In the genomic region with DNA sequence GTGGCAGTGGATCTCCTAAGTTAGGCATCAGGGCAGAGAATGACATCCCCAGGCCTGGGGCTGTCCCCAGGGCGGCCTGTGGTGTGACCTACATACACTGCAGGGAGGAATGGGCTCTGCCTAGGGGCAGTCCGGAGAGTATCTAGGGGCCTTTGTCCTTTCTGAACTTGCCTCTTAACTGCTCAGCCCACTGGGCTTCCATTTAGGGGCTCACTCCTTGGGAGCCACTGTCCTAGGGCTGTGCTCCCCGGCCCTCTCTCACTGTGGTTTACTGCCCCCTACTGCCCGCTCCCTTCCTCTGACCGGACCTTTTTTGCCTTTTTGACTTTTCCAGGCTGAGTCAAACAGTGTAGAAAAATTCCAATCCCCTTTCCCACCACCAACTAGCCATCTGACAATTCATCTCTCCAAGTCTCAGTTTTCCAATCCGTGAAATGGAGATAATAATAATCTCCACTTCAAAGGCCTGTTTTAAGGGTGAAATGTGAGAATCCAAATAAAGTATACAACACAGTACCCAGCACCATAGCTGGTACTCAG, we compare ENCODE assay signal across 1 cellular context.
A peak's percentile ranks its signal among the peaks of the same experiment; 100 is the strongest.
TF ChIP-seq lines count a peak whose summit lies in the region.

No MANE protein-coding gene starts in this region.

TF ChIP-seq in HepG2, 621 proteins besides CTCF, POLR2A, EP300 and RAD21 (continued from another document and continues in another):
- TF ChIP-seq, protein P1, sequence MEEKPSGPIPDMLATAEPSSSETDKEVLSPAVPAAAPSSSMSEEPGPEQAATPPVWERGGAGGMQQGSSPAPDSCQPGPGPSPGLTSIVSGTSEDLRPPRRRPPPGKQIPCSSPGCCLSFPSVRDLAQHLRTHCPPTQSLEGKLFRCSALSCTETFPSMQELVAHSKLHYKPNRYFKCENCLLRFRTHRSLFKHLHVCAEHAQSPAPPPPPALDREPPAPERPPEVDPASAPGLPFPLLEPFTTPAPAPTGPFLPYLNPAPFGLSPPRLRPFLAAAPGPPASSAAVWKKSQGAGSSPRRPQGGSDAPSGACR (CRISPR knock-in tag; IDR thresholded peaks at IDR 0.05) = no peak
- TF ChIP-seq SIX1 (CRISPR knock-in tag; IDR thresholded peaks at IDR 0.05; ENCODE audit: borderline replicate concordance) (no peak), ZNF205 (CRISPR knock-in tag; IDR thresholded peaks at IDR 0.05) (0 out of 2 replicates have a peak, but pooled peaks have one; percentile 34), SALL1 (CRISPR knock-in tag; IDR thresholded peaks at IDR 0.05) (0 out of 2 replicates have a peak, but pooled peaks have one; percentile 37), ZNF12 (CRISPR knock-in tag; IDR thresholded peaks at IDR 0.05) (no peak), ZBTB38 (CRISPR knock-in tag; IDR thresholded peaks at IDR 0.05) (no peak), CBX2 (IDR thresholded peaks at IDR 0.05; ENCODE audit: low read depth, low read length) (no peak), CBX2 (CRISPR knock-in tag; IDR thresholded peaks at IDR 0.05; ENCODE audit: low read depth) (0 out of 2 replicates have a peak, but pooled peaks have one; percentile 58), ZNF776 (CRISPR knock-in tag; IDR thresholded peaks at IDR 0.05) (no peak), HES4 (CRISPR knock-in tag; IDR thresholded peaks at IDR 0.05; ENCODE audit: borderline replicate concordance) (0 out of 2 replicates have a peak, but pooled peaks have one; percentile 36), SUZ12 (IDR thresholded peaks at IDR 0.05; ENCODE audit: low read depth, low read length) (no peak), FOSL2 (CRISPR knock-in tag; IDR thresholded peaks at IDR 0.05) (peak; percentile 73), ZNF619 (CRISPR knock-in tag; IDR thresholded peaks at IDR 0.05) (no peak), MAFK (conservative IDR thresholded peaks at IDR 0.05 in 1 of 2, IDR thresholded peaks at IDR 0.05 in 1 of 2; ENCODE audit: low read length in 2 of 2) (peak in 1 of 2 experiments; percentile 11; a peak in 1 of 4 replicates), XRCC5 (optimal IDR thresholded peaks at IDR 0.05; ENCODE audit: low read length) (peak; percentile 46), ZNF362 (CRISPR knock-in tag; IDR thresholded peaks at IDR 0.05; ENCODE audit: borderline replicate concordance) (no peak; the same call in 1 of the 2 replicates), RARA (CRISPR knock-in tag; IDR thresholded peaks at IDR 0.05) (0 out of 2 replicates have a peak, but pooled peaks have one; percentile 8), ZNF687 (CRISPR knock-in tag; IDR thresholded peaks at IDR 0.05) (0 out of 2 replicates have a peak, but pooled peaks have one; percentile 24), KMT2A (CRISPR knock-in tag; IDR thresholded peaks at IDR 0.05) (0 out of 2 replicates have a peak, but pooled peaks have one; percentile 22), ZNF768 (CRISPR knock-in tag; IDR thresholded peaks at IDR 0.05) (no peak), TEAD3 (CRISPR knock-in tag; optimal IDR thresholded peaks at IDR 0.05; ENCODE audit: borderline replicate concordance) (peak; percentile 13), ZNF772 (CRISPR knock-in tag; IDR thresholded peaks at IDR 0.05) (no peak), WIZ (CRISPR knock-in tag; IDR thresholded peaks at IDR 0.05) (0 out of 2 replicates have a peak, but pooled peaks have one; percentile 61), RFXANK (CRISPR knock-in tag; IDR thresholded peaks at IDR 0.05) (no peak), NFIB (CRISPR knock-in tag; IDR thresholded peaks at IDR 0.05; ENCODE audit: borderline replicate concordance) (no peak), SRY (CRISPR knock-in tag; IDR thresholded peaks at IDR 0.05) (no peak), ZNF569 (CRISPR knock-in tag; IDR thresholded peaks at IDR 0.05; ENCODE audit: borderline replicate concordance) (no peak), ZNF296 (CRISPR knock-in tag; conservative IDR thresholded peaks at IDR 0.05) (no peak), ZNF224 (CRISPR knock-in tag; IDR thresholded peaks at IDR 0.05) (peak; percentile 49; the same call in 1 of the 2 replicates), SSRP1 (CRISPR knock-in tag; IDR thresholded peaks at IDR 0.05) (no peak), ZNF24 (IDR thresholded peaks at IDR 0.05) (0 out of 2 replicates have a peak, but pooled peaks have one; percentile 21), SMC3 (IDR thresholded peaks at IDR 0.05; ENCODE audit: low read length) (peak; percentile 90), ZNF574 (CRISPR knock-in tag; IDR thresholded peaks at IDR 0.05) (peak; percentile 38; the same call in 1 of the 2 replicates), ZNF3 (CRISPR knock-in tag; IDR thresholded peaks at IDR 0.05) (peak; percentile 88), ZBTB7A (CRISPR knock-in tag; IDR thresholded peaks at IDR 0.05) (no peak), TFAP4 (IDR thresholded peaks at IDR 0.05; ENCODE audit: borderline replicate concordance, low read depth) (no peak), LCORL (IDR thresholded peaks at IDR 0.05) (no peak), LCORL (CRISPR knock-in tag; IDR thresholded peaks at IDR 0.05) (peak; percentile 70), ZNF724P (CRISPR knock-in tag; IDR thresholded peaks at IDR 0.05; ENCODE audit: borderline replicate concordance) (0 out of 2 replicates have a peak, but pooled peaks have one; percentile 35), CBX5 (CRISPR knock-in tag; IDR thresholded peaks at IDR 0.05; ENCODE audit: borderline replicate concordance) (no peak), NR2F2 (IDR thresholded peaks at IDR 0.05; ENCODE audit: borderline replicate concordance, low read depth) (peak; percentile 22; the same call in 1 of the 2 replicates), ETV5 (CRISPR knock-in tag; IDR thresholded peaks at IDR 0.05; ENCODE audit: borderline replicate concordance) (no peak), IRF2 (CRISPR knock-in tag; IDR thresholded peaks at IDR 0.05) (0 out of 2 replicates have a peak, but pooled peaks have one; percentile 26), NFYB (CRISPR knock-in tag; IDR thresholded peaks at IDR 0.05) (no peak), RCOR2 (CRISPR knock-in tag; IDR thresholded peaks at IDR 0.05) (peak; percentile 79), SALL2 (CRISPR knock-in tag; IDR thresholded peaks at IDR 0.05) (0 out of 2 replicates have a peak, but pooled peaks have one; percentile 26), ZNF597 (CRISPR knock-in tag; IDR thresholded peaks at IDR 0.05) (no peak), ISX (CRISPR knock-in tag; conservative IDR thresholded peaks at IDR 0.05) (0 out of 2 replicates have a peak, but pooled peaks have one; percentile 50), STAG1 (CRISPR knock-in tag; IDR thresholded peaks at IDR 0.05) (peak; percentile 92), ZNF260 (CRISPR knock-in tag; IDR thresholded peaks at IDR 0.05; ENCODE audit: borderline replicate concordance, low read depth) (no peak)
- TF ChIP-seq, protein P2, sequence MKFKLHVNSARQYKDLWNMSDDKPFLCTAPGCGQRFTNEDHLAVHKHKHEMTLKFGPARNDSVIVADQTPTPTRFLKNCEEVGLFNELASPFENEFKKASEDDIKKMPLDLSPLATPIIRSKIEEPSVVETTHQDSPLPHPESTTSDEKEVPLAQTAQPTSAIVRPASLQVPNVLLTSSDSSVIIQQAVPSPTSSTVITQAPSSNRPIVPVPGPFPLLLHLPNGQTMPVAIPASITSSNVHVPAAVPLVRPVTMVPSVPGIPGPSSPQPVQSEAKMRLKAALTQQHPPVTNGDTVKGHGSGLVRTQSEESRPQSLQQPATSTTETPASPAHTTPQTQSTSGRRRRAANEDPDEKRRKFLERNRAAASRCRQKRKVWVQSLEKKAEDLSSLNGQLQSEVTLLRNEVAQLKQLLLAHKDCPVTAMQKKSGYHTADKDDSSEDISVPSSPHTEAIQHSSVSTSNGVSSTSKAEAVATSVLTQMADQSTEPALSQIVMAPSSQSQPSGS (CRISPR knock-in tag; IDR thresholded peaks at IDR 0.05) = no peak
- TF ChIP-seq, protein P3, sequence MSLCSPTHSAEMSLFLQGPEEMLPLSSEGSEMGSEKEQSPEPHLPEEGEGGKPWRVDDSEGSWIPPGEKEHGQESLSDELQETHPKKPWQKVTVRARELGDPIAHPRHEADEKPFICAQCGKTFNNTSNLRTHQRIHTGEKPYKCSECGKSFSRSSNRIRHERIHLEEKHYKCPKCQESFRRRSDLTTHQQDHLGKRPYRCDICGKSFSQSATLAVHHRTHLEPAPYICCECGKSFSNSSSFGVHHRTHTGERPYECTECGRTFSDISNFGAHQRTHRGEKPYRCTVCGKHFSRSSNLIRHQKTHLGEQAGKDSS (CRISPR knock-in tag; IDR thresholded peaks at IDR 0.05; ENCODE audit: borderline replicate concordance, low read depth) = no peak
- TF ChIP-seq, protein P4, sequence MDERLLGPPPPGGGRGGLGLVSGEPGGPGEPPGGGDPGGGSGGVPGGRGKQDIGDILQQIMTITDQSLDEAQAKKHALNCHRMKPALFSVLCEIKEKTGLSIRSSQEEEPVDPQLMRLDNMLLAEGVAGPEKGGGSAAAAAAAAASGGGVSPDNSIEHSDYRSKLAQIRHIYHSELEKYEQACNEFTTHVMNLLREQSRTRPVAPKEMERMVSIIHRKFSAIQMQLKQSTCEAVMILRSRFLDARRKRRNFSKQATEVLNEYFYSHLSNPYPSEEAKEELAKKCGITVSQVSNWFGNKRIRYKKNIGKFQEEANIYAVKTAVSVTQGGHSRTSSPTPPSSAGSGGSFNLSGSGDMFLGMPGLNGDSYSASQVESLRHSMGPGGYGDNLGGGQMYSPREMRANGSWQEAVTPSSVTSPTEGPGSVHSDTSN (CRISPR knock-in tag; IDR thresholded peaks at IDR 0.05) = no peak
- TF ChIP-seq, protein P5, sequence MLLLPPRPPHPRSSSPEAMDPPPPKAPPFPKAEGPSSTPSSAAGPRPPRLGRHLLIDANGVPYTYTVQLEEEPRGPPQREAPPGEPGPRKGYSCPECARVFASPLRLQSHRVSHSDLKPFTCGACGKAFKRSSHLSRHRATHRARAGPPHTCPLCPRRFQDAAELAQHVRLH (CRISPR knock-in tag; IDR thresholded peaks at IDR 0.05; ENCODE audit: borderline replicate concordance, low read depth) = peak; percentile 51; the same call in 1 of the 2 replicates
